In the genomic region with DNA sequence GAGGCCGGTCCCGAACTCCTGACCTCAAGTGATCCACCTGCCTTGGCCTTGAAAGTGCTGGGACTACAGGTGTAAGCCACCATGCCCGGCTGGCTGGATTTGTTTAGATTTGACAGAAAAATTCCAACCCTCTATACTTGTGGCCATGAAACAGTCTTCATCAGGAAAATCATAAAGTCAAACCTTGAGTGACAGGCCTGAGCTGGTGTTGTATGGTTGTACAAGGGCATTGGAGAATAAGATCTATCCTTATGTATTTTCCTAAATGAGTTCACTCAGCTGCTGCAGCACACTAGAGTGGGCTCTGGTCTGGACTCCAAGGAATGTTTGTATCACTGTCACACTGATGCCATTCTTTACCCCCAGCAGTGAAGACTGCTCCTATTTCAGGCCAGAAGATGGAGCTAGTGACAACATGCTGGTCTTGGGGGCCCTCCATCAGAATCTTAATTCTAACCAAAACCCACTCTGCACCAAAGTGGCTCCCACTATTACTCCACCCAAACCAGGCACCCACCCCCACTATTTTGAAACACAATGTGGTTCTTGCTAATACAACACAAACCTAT, we compare ENCODE assay signal across 14 cellular contexts. TPM values are rescaled to one million over a fixed set of nuclear protein-coding genes. Genes with fewer than 3 reads are reported as not detected.
A peak's percentile ranks its signal among the peaks of the same experiment; 100 is the strongest.
DNase-seq lines count a peak whose midpoint lies in the region; ATAC-seq, FAIRE-seq and TF ChIP-seq lines count a peak whose summit lies in the region.
"Had no signal": no experiment of that assay in that cellular context is flagged by ENCODE, and none has a peak within 500 bp of the region (broad histone marks: within the 10 kb centered on the region; RNA-seq: fewer than 3 reads in every experiment).

No MANE protein-coding gene starts in this region.

- H3K27me3 Mint-ChIP-seq in neural progenitor cell (ENCODE audit: insufficient read depth, low read depth) = peaks cover 5% of the 10 kb centered on the region

- no peak overlapping the region for H2AFZ ChIP-seq in KMS-11 (ENCODE audit: low read depth)
- no peak overlapping the region for H2AFZ ChIP-seq in K562 (ENCODE audit: low read depth, low read length)
- no peak overlapping the region for H2AFZ ChIP-seq in neural progenitor cell (replicated peaks)

- H3K9me3 ChIP-seq in K562 (replicated peaks; ENCODE audit: control insufficient read depth, insufficient read depth, low read depth, low read length) (no peaks in the 10 kb centered on the region), neural progenitor cell (ENCODE audit: low read depth) (no peaks in the 10 kb centered on the region)
- H3K9me3 ChIP-seq: left ventricle myocardium inferior, thoracic aorta had no signal

- H3K4me1 Mint-ChIP-seq in neural progenitor cell = peaks cover 11% of the 10 kb centered on the region

- peaks cover 14% of the 10 kb centered on the region for H3K4me1 ChIP-seq in KMS-11 (ENCODE audit: low read depth, poor library complexity, severe bottlenecking)
- H3K4me1 ChIP-seq in K562 (replicated peaks in 1 of 2; ENCODE audit: control insufficient read depth in 2 of 2, insufficient read depth in 2 of 2, low read length in 2 of 2) = no peaks in the 10 kb centered on the region; a peak in 1 of 5 replicates
- H3K4me1 ChIP-seq in neural progenitor cell = peaks cover 7% of the 10 kb centered on the region
- H3K4me1 ChIP-seq: left ventricle myocardium inferior had no signal

- peak; percentile 37 for FAIRE-seq in K562 (lab: Jason Lieb, UNC)
- FAIRE-seq: GM12892 had no signal

- no peaks in the 10 kb centered on the region for H3K9me1 ChIP-seq in K562 (ENCODE audit: control insufficient read depth, insufficient read depth, low read length)

- H3K4me3 ChIP-seq in KMS-11 (IDR thresholded peaks at IDR 0.05; ENCODE audit: insufficient read depth, low read depth, low read length) (no peak overlapping the region), K562 (no peak overlapping the region), neural progenitor cell (no peak overlapping the region), dorsolateral prefrontal cortex (no peak overlapping the region)
- H3K4me3 ChIP-seq: left ventricle myocardium inferior, thoracic aorta had no signal

- H3K27ac ChIP-seq in KMS-11 (no peak overlapping the region), K562 (ENCODE audit: extremely low read depth, low read depth, low read length) (no peak overlapping the region), neural progenitor cell (no peak overlapping the region), dorsolateral prefrontal cortex (no peak overlapping the region)
- H3K27ac ChIP-seq: left ventricle myocardium inferior, thoracic aorta had no signal

- intact Hi-C loops in K562 (cut with micrococcal nuclease) (loop anchor here (10.0 kb wide), 1 partner anchor 290 kb away; a partner anchor contains a TSS), dorsolateral prefrontal cortex (cut with DNase I) (loop anchor here (5.0 to 10.0 kb wide), 2 partner anchors 63 to 480 kb away; a partner anchor contains a TSS)

- H3K36me3 Mint-ChIP-seq in neural progenitor cell = no peaks in the 10 kb centered on the region

- H3K9ac ChIP-seq in KMS-11 (no peak overlapping the region), K562 (ENCODE audit: insufficient read depth in 1 of 2, low read depth in 2 of 2, low read length in 2 of 2) (no peak overlapping the region), neural progenitor cell (no peak overlapping the region)

- TF ChIP-seq EP300 in K562 (IDR thresholded peaks at IDR 0.05; ENCODE audit: low read length) = no peak

- WGBS in K562 (ENCODE audit: insufficient coverage, low coverage, missing lambda C conversion rate) = 22% methylated on average over 1 of the region's 3 CpGs

- POLR2A ChIA-PET in K562 (lab: Yijun Ruan, JAX) = interaction anchor here (0.9 kb wide), 2 partner anchors 14 to 76 kb away, joined by 3 read pairs; no protein-coding TSS in a partner anchor

- ATAC-seq in K562 = peak; percentile 71

- in situ Hi-C loops in K562 (cut with MboI) = loop anchor here (5.0 kb wide), 1 partner anchor 58 kb away; no protein-coding TSS in a partner anchor

- H3K9me3 Mint-ChIP-seq in neural progenitor cell = no peaks in the 10 kb centered on the region

- BruUV-seq in K562 (replicated peaks; lab: Mats Ljungman, UMichigan) = no TSS peak

- H3K27me3 ChIP-seq in KMS-11 (ENCODE audit: insufficient read depth, low read depth) (no peaks in the 10 kb centered on the region), K562 (ENCODE audit: control insufficient read depth in 2 of 2, insufficient read depth in 2 of 2, low read length in 2 of 2) (peaks cover 0 to 4% of the 10 kb centered on the region in 2 experiments; a peak in 3 of 5 replicates), neural progenitor cell (peaks cover 4% of the 10 kb centered on the region), dorsolateral prefrontal cortex (no peaks in the 10 kb centered on the region)

- peaks cover 11% of the 10 kb centered on the region for H3F3A ChIP-seq in neural progenitor cell (ENCODE audit: low read depth)

- no peak overlapping the region for H3K4me3 Mint-ChIP-seq in neural progenitor cell

- TF ChIP-seq CTCF in KMS-11 (conservative IDR thresholded peaks at IDR 0.05; ENCODE audit: low read depth, low read length) (0 out of 2 replicates have a peak, but pooled peaks have one; percentile 27), K562 (IDR thresholded peaks at IDR 0.05 in 2 of 3, conservative IDR thresholded peaks at IDR 0.05 in 1 of 3; ENCODE audit: insufficient read depth in 2 of 3, low read depth in 1 of 3, low read length in 3 of 3) (peak; percentile 49 to 58 (median 53)), neural progenitor cell (IDR thresholded peaks at IDR 0.05) (peak; percentile 45), dorsolateral prefrontal cortex (IDR thresholded peaks at IDR 0.05 in 54 of 56, conservative IDR thresholded peaks at IDR 0.05 in 2 of 56; ENCODE audit: low read depth in 1 of 56, partially characterized antibody in 56 of 56) (peak in 2 of 56 donors; percentile 11 to 22)

- H3K36me3 ChIP-seq in KMS-11 (ENCODE audit: insufficient read depth) (no peaks in the 10 kb centered on the region), K562 (ENCODE audit: control insufficient read depth, insufficient read depth, low read length) (no peaks in the 10 kb centered on the region), neural progenitor cell (no peaks in the 10 kb centered on the region)
- H3K36me3 ChIP-seq: left ventricle myocardium inferior, thoracic aorta had no signal

- H4K20me1 ChIP-seq in KMS-11 (ENCODE audit: insufficient read depth) (no peaks in the 10 kb centered on the region), K562 (replicated peaks; ENCODE audit: control insufficient read depth, insufficient read depth, low read length) (no peaks in the 10 kb centered on the region), neural progenitor cell (ENCODE audit: low read depth) (no peaks in the 10 kb centered on the region)

- H3K79me2 ChIP-seq in KMS-11 (ENCODE audit: insufficient read depth, low read depth) (no peaks in the 10 kb centered on the region), K562 (ENCODE audit: control insufficient read depth, insufficient read depth, low read length) (no peaks in the 10 kb centered on the region), neural progenitor cell (ENCODE audit: low read depth) (no peaks in the 10 kb centered on the region)

- DNase-seq in NCI-H82 (lab: John Stamatoyannopoulos, UW) = peak; percentile 33
- DNase-seq in NCI-H82 treated with DMSO at 0.1 percent for 48 hours (lab: John Stamatoyannopoulos, UW; ENCODE audit: unreplicated experiment) = no peak
- DNase-seq in K562 (ENCODE audit: extremely low read depth in 1 of 4, low spot score in 3 of 4) = peak in 2 of 4 experiments; percentile 21 to 37
- DNase-seq in neural progenitor cell (ENCODE audit: low spot score) = peak; percentile 66
- DNase-seq in dorsolateral prefrontal cortex = no peak
- no peak for DNase-seq in NCI-H1417 treated with DMSO at 0.1 percent for 48 hours (lab: John Stamatoyannopoulos, UW)
- no peak for DNase-seq in NCI-H1436 (lab: John Stamatoyannopoulos, UW)
- DNase-seq: aorta, left ventricle myocardium inferior, NCI-H526, posterior cingulate gyrus had no signal

- TF ChIP-seq POLR2A in K562 (conservative IDR thresholded peaks at IDR 0.05) = no peak

- no peak overlapping the region for H3K4me2 ChIP-seq in KMS-11
- no peak overlapping the region for H3K4me2 ChIP-seq in K562 (ENCODE audit: insufficient read depth, low read length)
- H3K4me2 ChIP-seq in neural progenitor cell = no peak overlapping the region

- no peak overlapping the region for H3K27ac Mint-ChIP-seq in neural progenitor cell

- CTCF ChIA-PET in K562 (lab: Yijun Ruan, JAX; ENCODE audit: low intra/inter-chr PET ratio) = interaction anchor here (0.6 kb wide), 1 partner anchor 484 kb away, joined by 3 read pairs; no protein-coding TSS in a partner anchor

- TF ChIP-seq RAD21 in K562 (CRISPR knock-in tag; conservative IDR thresholded peaks at IDR 0.05 in 1 of 2, IDR thresholded peaks at IDR 0.05 in 1 of 2) = peak in 1 of 2 experiments; percentile 49; a peak in 2 of 4 replicates

RNA-seq across cellular contexts. Expression of a gene that starts 27.4 kb away (rescaled TPM):
- total RNA-seq in K562 (2011; cell fraction: chromatin; rRNA removed; ENCODE audit: low replicate concordance) = 48.4 and 61.2 TPM in 2 replicates
- 27.6 and 39.2 TPM in 2 replicates for total RNA-seq in K562 (2011; cell fraction: nucleolus; rRNA removed)
- 37.8 and 55.3 TPM in 2 replicates for total RNA-seq in K562 (2011; cell fraction: nucleoplasm; rRNA removed)
- total RNA-seq in K562 (2014; rRNA removed) = 13.1 and 15.8 TPM in 2 replicates
- total RNA-seq in K562 (2014; rRNA removed; fragmentation: Illumina TruSeq; extraction: Trizol) = 16.6 and 16.8 TPM in 2 replicates
- total RNA-seq in K562 (2015; rRNA removed; fragmentation: Illumina TruSeq; extraction: Trizol) = 12.3 and 12.4 TPM in 2 replicates
- total RNA-seq in K562 (2021) = 18.0 and 18.4 TPM in 2 replicates
- polyA plus RNA-seq in K562 (2011; rRNA removed) = 22.1 and 23.3 TPM in 2 replicates
- polyA plus RNA-seq in K562 (2011; cell fraction: cytosol; rRNA removed) = 16.6 and 20.8 TPM in 2 replicates
- polyA plus RNA-seq in K562 (2011; cell fraction: nucleus; rRNA removed) = 24.5 and 25.0 TPM in 2 replicates
- 15.0 and 16.6 TPM in 2 replicates for polyA plus RNA-seq in K562 (2012)
- 14.9 and 16.5 TPM in 2 replicates for polyA plus RNA-seq in K562 (2014; fragmentation: Illumina TruSeq; extraction: Trizol)
- polyA plus RNA-seq in K562 (2014; fragmentation: Nextera tagmentation; extraction: Ambion mirVana) = 10 to 100 TPM; 20.8 to 24.0 TPM
- polyA plus RNA-seq in K562 (2014; rRNA removed) = 15.4 and 19.2 TPM in 2 replicates
- polyA minus RNA-seq in K562 (2011; rRNA and poly(A)+ RNA removed) = 16.3 and 19.5 TPM in 2 replicates
- 8.2 and 9.5 TPM in 2 replicates for polyA minus RNA-seq in K562 (2011; cell fraction: cytosol; rRNA and poly(A)+ RNA removed)
- polyA minus RNA-seq in K562 (2011; cell fraction: nucleus; rRNA and poly(A)+ RNA removed) = 6.7 and 8.6 TPM in 2 replicates
- total RNA-seq in neural progenitor cell (ENCODE audit: low replicate concordance) = 23.4 and 26.2 TPM in 2 replicates
- total RNA-seq in dorsolateral prefrontal cortex = 10 to 100 TPM; 16.4 to 41.4 (median 27.4) TPM

RNA-seq across cellular contexts. Expression of a gene that starts 33.7 kb away (rescaled TPM):
- 5.2 and 13.9 TPM in 2 replicates for total RNA-seq in K562 (2011; cell fraction: chromatin; rRNA removed; ENCODE audit: low replicate concordance)
- 3.7 and 5.7 TPM in 2 replicates for total RNA-seq in K562 (2011; cell fraction: nucleolus; rRNA removed)
- 11.4 and 14.1 TPM in 2 replicates for total RNA-seq in K562 (2011; cell fraction: nucleoplasm; rRNA removed)
- total RNA-seq in K562 (2014; rRNA removed) = 44.0 and 48.2 TPM in 2 replicates
- total RNA-seq in K562 (2014; rRNA removed; fragmentation: Illumina TruSeq; extraction: Trizol) = 64.4 and 75.3 TPM in 2 replicates
- 70.4 and 76.2 TPM in 2 replicates for total RNA-seq in K562 (2015; rRNA removed; fragmentation: Illumina TruSeq; extraction: Trizol)
- 44.6 and 52.7 TPM in 2 replicates for total RNA-seq in K562 (2021)
- 31.9 and 45.0 TPM in 2 replicates for polyA plus RNA-seq in K562 (2011; rRNA removed)
- polyA plus RNA-seq in K562 (2011; cell fraction: cytosol; rRNA removed) = 10.1 and 18.3 TPM in 2 replicates
- polyA plus RNA-seq in K562 (2011; cell fraction: nucleus; rRNA removed) = 7.4 and 12.0 TPM in 2 replicates
- 50.1 and 87.7 TPM in 2 replicates for polyA plus RNA-seq in K562 (2012)
- polyA plus RNA-seq in K562 (2014; fragmentation: Illumina TruSeq; extraction: Trizol) = 73.0 and 95.7 TPM in 2 replicates
- polyA plus RNA-seq in K562 (2014; fragmentation: Nextera tagmentation; extraction: Ambion mirVana) = 10 to 100 TPM; 10.6 to 13.5 TPM
- 48.7 and 53.3 TPM in 2 replicates for polyA plus RNA-seq in K562 (2014; rRNA removed)
- polyA minus RNA-seq in K562 (2011; rRNA and poly(A)+ RNA removed) = 27.9 and 31.5 TPM in 2 replicates
- polyA minus RNA-seq in K562 (2011; cell fraction: cytosol; rRNA and poly(A)+ RNA removed) = 15.0 and 16.3 TPM in 2 replicates
- polyA minus RNA-seq in K562 (2011; cell fraction: nucleus; rRNA and poly(A)+ RNA removed) = 2.3 and 7.2 TPM in 2 replicates
- total RNA-seq in neural progenitor cell (ENCODE audit: low replicate concordance) = 206 and 208 TPM in 2 replicates
- 10 to 100 TPM; 57.5 to 92.2 (median 74.2) TPM for total RNA-seq in dorsolateral prefrontal cortex

Comparison
In these comparisons a context has a peak if more than half of its experiments do, and no peak if none do; other contexts are left out.
1. DNase-seq: peak in NCI-H82 (single experiment) and neural progenitor cell (single experiment); none in NCI-H82 treated with DMSO at 0.1 percent for 48 hours (single experiment), dorsolateral prefrontal cortex (0 of 10), NCI-H1417 treated with DMSO at 0.1 percent for 48 hours (single experiment) and NCI-H1436 (single experiment).